In genomic region chr6:44999066-44999465, GRCh38 we compare ENCODE assay signal across 20 cellular contexts.
DNase-seq lines count a peak whose midpoint lies in the region; ATAC-seq, FAIRE-seq and TF ChIP-seq lines count a peak whose summit lies in the region.
"Had no signal": no experiment of that assay in that cellular context is flagged by ENCODE, and none has a peak within 500 bp of the region (broad histone marks: within the 10 kb centered on the region; RNA-seq: fewer than 3 reads in every experiment).

No MANE protein-coding gene starts in this region.

- no peak for TF ChIP-seq CTCF in D721Med (IDR thresholded peaks at IDR 0.05; ENCODE audit: insufficient read depth, missing control alignments)
- no peak for TF ChIP-seq CTCF in GM12878 (IDR thresholded peaks at IDR 0.05 in 2 of 3, conservative IDR thresholded peaks at IDR 0.05 in 1 of 3; ENCODE audit: control insufficient read depth in 2 of 3, extremely low read depth in 1 of 3, insufficient read depth in 1 of 3, low read depth in 3 of 3, low read length in 3 of 3)

- no peak overlapping the region for H3K9ac ChIP-seq in GM12878 (ENCODE audit: control insufficient read depth, insufficient read depth, low read length)
- H3K9ac ChIP-seq: GM23248 had no signal

- POLR2A ChIA-PET in GM12878 (lab: Charles Lee), result no interaction called here
- POLR2A ChIA-PET in T-cell (lab: Charles Lee), result no interaction called here

- in situ Hi-C loops in GM12878 (cut with MboI), result no loop called here

- H3K4me1 Mint-ChIP-seq in T-cell, result peaks cover 17 to 26% (median 26%) of the 10 kb centered on the region in 3 donors

- no peak overlapping the region for H2AFZ ChIP-seq in GM12878 (ENCODE audit: control insufficient read depth, low read depth, low read length)
- H2AFZ ChIP-seq: GM23248 had no signal

- H3K9me3 Mint-ChIP-seq in T-cell, result no peaks in the 10 kb centered on the region
- H3K9me3 Mint-ChIP-seq: CD14-positive monocyte; CD8-positive, alpha-beta T cell; H9 had no signal

- no peak overlapping the region for H3K27ac ChIP-seq in GM12878 (ENCODE audit: control insufficient read depth, insufficient read depth)
- H3K27ac ChIP-seq: 22Rv1, GM23248, HL-60 had no signal

- H3K4me3 Mint-ChIP-seq in T-cell, result no peak overlapping the region
- H3K4me3 Mint-ChIP-seq: CD14-positive monocyte; CD8-positive, alpha-beta T cell; H9 had no signal

- H3K36me3 Mint-ChIP-seq in T-cell, result no peaks in the 10 kb centered on the region
- H3K36me3 Mint-ChIP-seq: CD14-positive monocyte; CD8-positive, alpha-beta T cell had no signal

- no peaks in the 10 kb centered on the region for H3K27me3 Mint-ChIP-seq in T-cell

- no peak overlapping the region for H3K4me2 ChIP-seq in GM12878 (ENCODE audit: control insufficient read depth, insufficient read depth)

- H3K4me1 ChIP-seq in GM12878 (ENCODE audit: control insufficient read depth, insufficient read depth, low read length), result peaks cover 12% of the 10 kb centered on the region; the same call in 1 of the 2 replicates
- H3K4me1 ChIP-seq: Caco-2 had no signal

- TF ChIP-seq RAD21 in GM12878 (IDR thresholded peaks at IDR 0.05; ENCODE audit: insufficient read depth, low read depth, low read length), result no peak

- DNase-seq in D721Med (ENCODE audit: insufficient read length, low spot score), result no peak
- no peak for DNase-seq in GM19239 (ENCODE audit: insufficient read length, low spot score)
- peak; percentile 20 for DNase-seq in GM12878 (ENCODE audit: low read depth, low spot score)
- DNase-seq in T-cell, result no peak
- DNase-seq in stimulated activated CD4-positive, alpha-beta T cell treated with anti-CD3 and anti-CD28 coated beads, Interleukin-2, amount 100 ng/mL, for 48 hours, result no peak
- DNase-seq in erythroblast (lab: John Stamatoyannopoulos, UW), result no peak
- no peak for DNase-seq in OCI-M2 (lab: John Stamatoyannopoulos, UW; ENCODE audit: unreplicated experiment)
- DNase-seq: Caco-2; CD8-positive, alpha-beta T cell; DMS53; GF-D8; GM23248; H9; Karpas-422 had no signal

- 9% methylated on average over 8 of the region's 8 CpGs for WGBS in GM12878 (ENCODE audit: insufficient coverage, insufficient replicate concordance, low lambda C conversion rate, missing lambda C conversion rate)

- H3K9me3 ChIP-seq in GM12878 (replicated peaks; ENCODE audit: control insufficient read depth, insufficient read depth, low read length), result no peaks in the 10 kb centered on the region
- H3K9me3 ChIP-seq: Caco-2 had no signal

- peak; percentile 67 for ATAC-seq in HG02885 (IDR thresholded peaks at IDR 0.05; ENCODE audit: poor library complexity, unreplicated experiment)
- peak; percentile 22; the same call in 2 of the 3 replicates for ATAC-seq in GM12878
- ATAC-seq in T-cell (replicated peaks in 1 of 4), result no peak
- ATAC-seq: CD8-positive, alpha-beta T cell; K562 had no signal

- RAD21 ChIA-PET in GM12878 (lab: Charles Lee; ENCODE audit: unreplicated experiment), result no interaction called here

- H3K4me3 ChIP-seq in GM12878, result no peak overlapping the region
- H3K4me3 ChIP-seq: GM23248, K562 had no signal

- no peak overlapping the region for H3K27ac Mint-ChIP-seq in T-cell
- H3K27ac Mint-ChIP-seq: CD14-positive monocyte; CD8-positive, alpha-beta T cell; H9 had no signal

- no peaks in the 10 kb centered on the region for H3K79me2 ChIP-seq in GM12878 (ENCODE audit: control insufficient read depth, insufficient read depth, low read length)

- CTCF ChIA-PET in GM12878 (lab: Yijun Ruan, JAX), result no interaction called here
- CTCF ChIA-PET in T-cell (lab: Charles Lee), result no interaction called here

- H3K27me3 ChIP-seq in GM12878 (replicated peaks in 1 of 2; ENCODE audit: control insufficient read depth in 2 of 2, insufficient read depth in 2 of 2, low read length in 1 of 2), result no peaks in the 10 kb centered on the region

- FAIRE-seq in D721Med (lab: Jason Lieb, UNC), result peak; percentile 66
- peak; percentile 79 for FAIRE-seq in GM19239 (lab: Jason Lieb, UNC)
- peak; percentile 87 for FAIRE-seq in GM12878 (lab: Jason Lieb, UNC)
- FAIRE-seq: GM12892, K562 had no signal

- no peaks in the 10 kb centered on the region for H4K20me1 ChIP-seq in GM12878 (ENCODE audit: control insufficient read depth, insufficient read depth)

- H3K36me3 ChIP-seq in GM12878 (ENCODE audit: control insufficient read depth in 2 of 2, insufficient read depth in 2 of 2, low read length in 1 of 2), result no peaks in the 10 kb centered on the region

- SMC1A ChIA-PET in GM12878 (lab: Charles Lee; ENCODE audit: uncharacterized antibody, unreplicated experiment), result no interaction called here

- no TSS peak for BruUV-seq in GM12878 (replicated peaks; lab: Mats Ljungman, UMichigan)

- TF ChIP-seq EP300 in GM12878 (IDR thresholded peaks at IDR 0.05; ENCODE audit: borderline replicate concordance in 1 of 2, control insufficient read depth in 1 of 2, low read depth in 2 of 2, low read length in 2 of 2), result no peak

- intact Hi-C loops in GM12878 (cut with micrococcal nuclease; ENCODE audit: unreplicated experiment), result no loop called here

- TF ChIP-seq POLR2A in GM12878 (IDR thresholded peaks at IDR 0.05; ENCODE audit: low read depth, low read length) (no peak), erythroblast (IDR thresholded peaks at IDR 0.05; ENCODE audit: low read length) (no peak)

TF ChIP-seq in GM12878, 131 proteins besides CTCF, POLR2A, EP300 and RAD21 (continues in another document):
- TF ChIP-seq NFIC (IDR thresholded peaks at IDR 0.05; ENCODE audit: low read depth, low read length) (peak; percentile 46; the same call in 1 of the 2 replicates), PAX5 (IDR thresholded peaks at IDR 0.05; ENCODE audit: borderline replicate concordance, low read depth, low read length) (peak; percentile 50; the same call in 1 of the 2 replicates), ATF2 (IDR thresholded peaks at IDR 0.05; ENCODE audit: low read length) (peak; percentile 50), CREB1 (IDR thresholded peaks at IDR 0.05; ENCODE audit: low read depth) (no peak), CREM (IDR thresholded peaks at IDR 0.05; ENCODE audit: low read depth) (peak; percentile 61; the same call in 1 of the 2 replicates), MTA3 (IDR thresholded peaks at IDR 0.05; ENCODE audit: borderline replicate concordance, low read length) (0 out of 2 replicates have a peak, but pooled peaks have one; percentile 34), JUNB (IDR thresholded peaks at IDR 0.05) (peak; percentile 73), EED (IDR thresholded peaks at IDR 0.05; ENCODE audit: low read depth) (0 out of 2 replicates have a peak, but pooled peaks have one; percentile 51), MEF2A (IDR thresholded peaks at IDR 0.05; ENCODE audit: insufficient read depth, low read depth, low read length) (no peak), ETV6 (conservative IDR thresholded peaks at IDR 0.05 in 1 of 2, IDR thresholded peaks at IDR 0.05 in 1 of 2; ENCODE audit: borderline replicate concordance in 1 of 2, low read depth in 1 of 2) (peak in 1 of 2 experiments; percentile 29; a peak in 1 of 4 replicates), ZBED1 (IDR thresholded peaks at IDR 0.05; ENCODE audit: borderline replicate concordance) (0 out of 2 replicates have a peak, but pooled peaks have one; percentile 24), PML (IDR thresholded peaks at IDR 0.05; ENCODE audit: low read length) (0 out of 2 replicates have a peak, but pooled peaks have one; percentile 33), RUNX3 (IDR thresholded peaks at IDR 0.05; ENCODE audit: low read length) (peak; percentile 41), NKRF (conservative IDR thresholded peaks at IDR 0.05) (no peak)

Comparison
In these comparisons a context has a peak if more than half of its experiments do, and no peak if none do; other contexts are left out.
1. ATAC-seq: peak in HG02885 (single experiment) and GM12878 (single experiment); none in T-cell (0 of 4).